ENCODE assay signal across 26 cellular contexts in genomic region chr9:127386249-127386648, GRCh38.
"Had no signal": no experiment of that assay in that cellular context is flagged by ENCODE, and none has a peak within 500 bp of the region (broad histone marks: within the 10 kb centered on the region; RNA-seq: fewer than 3 reads in every experiment).

No MANE protein-coding gene starts in this region.

- ATAC-seq: activated naive CD4-positive, alpha-beta T cell treated with anti-CD3 and anti-CD28 coated beads, Interleukin-2, amount 50 U/mL, for 72 hours; activated naive CD8-positive, alpha-beta T cell treated with anti-CD3 and anti-CD28 coated beads, Interleukin-2, amount 50 U/mL, for 24 hours; body of pancreas; SK-N-SH treated with all-trans-retinoic acid at 6 μM for 48 hours; WTC11 had no signal

- H3K27ac Mint-ChIP-seq: activated CD4-positive, alpha-beta memory T cell treated with anti-CD3 and anti-CD28 coated beads for 36 hours; activated CD4-positive, alpha-beta T cell treated with anti-CD3 and anti-CD28 coated beads, Interleukin-2, amount 10 ng/mL, durations not matched to agents 7 days and 5 days; activated naive CD4-positive, alpha-beta T cell treated with anti-CD3 and anti-CD28 coated beads, Interleukin-2, amount 50 U/mL, for 72 hours; activated naive CD8-positive, alpha-beta T cell treated with anti-CD3 and anti-CD28 coated beads, Interleukin-2, amount 50 U/mL, for 24 hours; activated T-cell treated with anti-CD3 and anti-CD28 coated beads, Interleukin-2, amount 50 U/mL, for 24 hours; activated T-helper 1 cell treated with anti-CD3 and anti-CD28 coated beads, Interleukin-12 subunit alpha, Interleukin-12 subunit beta, Interleukin-2, Interleukin-4 antibody, amounts not matched to agents 30 ng/mL and 10 ng/mL and 1 ng/mL, durations not matched to agents 14 hours and 24 hours and 36 hours; T-helper 2 cell treated with Interferon-gamma antibody and Interleukin-4, amounts not matched to agents 5 μg/mL and 100 μg/mL, for 36 hours; WTC11 had no signal

- H3K4me3 ChIP-seq: ascending aorta, body of pancreas, SJSA1 had no signal

- DNase-seq: activated CD4-positive, alpha-beta memory T cell treated with anti-CD3 and anti-CD28 coated beads for 36 hours; activated CD4-positive, alpha-beta T cell treated with anti-CD3 and anti-CD28 coated beads, Interleukin-2, amount 10 ng/mL, durations not matched to agents 7 days and 5 days; activated CD4-positive, CD25-positive, alpha-beta regulatory T cell treated with anti-CD3 and anti-CD28 coated beads, Interleukin-2, amount 50 U/mL, for 72 hours; activated effector memory CD4-positive, alpha-beta T cell treated with Interleukin-2 at 50 U/mL for 16 hours; activated naive CD4-positive, alpha-beta T cell; activated naive CD8-positive, alpha-beta T cell treated with anti-CD3 and anti-CD28 coated beads, Interleukin-2, amount 50 U/mL, for 24 hours; amniotic stem cell; body of pancreas; Karpas-422; MM.1S; NCI-H1048; NCI-H2029; NCI-H2107; NCI-H345; NCI-H524; SHP77; SW 1271 had no signal

- H3K27ac ChIP-seq: ascending aorta, body of pancreas, SJSA1 had no signal

- H3K4me1 ChIP-seq: body of pancreas had no signal

- H3K36me3 Mint-ChIP-seq: activated CD4-positive, alpha-beta memory T cell treated with anti-CD3 and anti-CD28 coated beads for 36 hours; activated naive CD4-positive, alpha-beta T cell treated with anti-CD3 and anti-CD28 coated beads, Interleukin-2, amount 50 U/mL, for 72 hours; WTC11 had no signal

- H3K4me3 Mint-ChIP-seq: activated CD4-positive, alpha-beta memory T cell treated with anti-CD3 and anti-CD28 coated beads for 36 hours; activated CD4-positive, alpha-beta T cell treated with anti-CD3 and anti-CD28 coated beads, Interleukin-2, amount 10 ng/mL, durations not matched to agents 7 days and 5 days; activated naive CD8-positive, alpha-beta T cell treated with anti-CD3 and anti-CD28 coated beads, Interleukin-2, amount 50 U/mL, for 24 hours; activated T-cell treated with anti-CD3 and anti-CD28 coated beads, Interleukin-2, amount 50 U/mL, for 24 hours; activated T-helper 1 cell treated with anti-CD3 and anti-CD28 coated beads, Interleukin-12 subunit alpha, Interleukin-12 subunit beta, Interleukin-2, Interleukin-4 antibody, amounts not matched to agents 30 ng/mL and 10 ng/mL and 1 ng/mL, durations not matched to agents 14 hours and 24 hours and 36 hours; central memory CD8-positive, alpha-beta T cell; T-helper 2 cell treated with Interferon-gamma antibody and Interleukin-4, amounts not matched to agents 5 μg/mL and 100 μg/mL, for 36 hours; WTC11 had no signal

- H3K9me3 ChIP-seq: ascending aorta, body of pancreas, SJSA1 had no signal

- H3K9me3 Mint-ChIP-seq: activated CD4-positive, alpha-beta memory T cell treated with anti-CD3 and anti-CD28 coated beads for 36 hours; activated CD4-positive, alpha-beta T cell treated with anti-CD3 and anti-CD28 coated beads, Interleukin-2, amount 10 ng/mL, durations not matched to agents 7 days and 5 days; activated naive CD4-positive, alpha-beta T cell treated with anti-CD3 and anti-CD28 coated beads, Interleukin-2, amount 50 U/mL, for 72 hours; activated naive CD8-positive, alpha-beta T cell treated with anti-CD3 and anti-CD28 coated beads, Interleukin-2, amount 50 U/mL, for 24 hours; activated T-cell treated with anti-CD3 and anti-CD28 coated beads, Interleukin-2, amount 50 U/mL, for 24 hours; activated T-helper 1 cell treated with anti-CD3 and anti-CD28 coated beads, Interleukin-12 subunit alpha, Interleukin-12 subunit beta, Interleukin-2, Interleukin-4 antibody, amounts not matched to agents 30 ng/mL and 10 ng/mL and 1 ng/mL, durations not matched to agents 14 hours and 24 hours and 36 hours; central memory CD8-positive, alpha-beta T cell; T-helper 2 cell treated with Interferon-gamma antibody and Interleukin-4, amounts not matched to agents 5 μg/mL and 100 μg/mL, for 36 hours; WTC11 had no signal

- H3K27me3 ChIP-seq: ascending aorta, body of pancreas, SJSA1 had no signal

- H3K36me3 ChIP-seq: SJSA1 had no signal
